ENCODE assay signal across 8 cellular contexts in the genomic region with DNA sequence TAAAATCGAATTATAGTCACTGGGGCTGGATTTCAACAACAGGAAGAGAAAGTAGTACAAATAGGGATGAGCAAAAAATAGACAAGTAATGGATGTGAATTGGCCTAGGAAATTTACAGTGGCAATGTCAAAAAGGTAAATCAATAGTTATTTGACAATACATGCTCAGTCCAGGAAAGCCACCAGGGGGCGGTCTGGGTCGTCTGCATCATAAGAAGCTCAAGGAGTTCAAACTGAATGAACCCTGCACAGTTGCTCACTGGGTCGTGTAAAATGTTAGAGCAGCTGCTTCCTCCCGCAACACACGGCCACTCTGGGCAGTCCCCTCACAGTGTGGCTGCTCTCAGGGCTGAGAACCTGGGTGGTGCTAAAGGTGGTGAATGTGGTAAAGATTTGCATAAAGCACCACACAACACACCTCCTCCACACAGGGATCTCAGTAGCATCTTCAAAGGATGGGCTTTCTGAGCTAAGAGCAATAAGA.
DNase-seq lines count a peak whose midpoint lies in the region; ATAC-seq and TF ChIP-seq lines count a peak whose summit lies in the region.

No MANE protein-coding gene starts in this region.

- no TSS peak for BruUV-seq in Panc1 (replicated peaks; lab: Mats Ljungman, UMichigan)

- H3K27me3 Mint-ChIP-seq in progenitor cell of endocrine pancreas = peaks cover 81% of the 10 kb centered on the region

- no peak overlapping the region for H3K27ac ChIP-seq in Panc1 (ENCODE audit: low read length)

- POLR2A ChIA-PET in Panc1 (lab: Charles Lee) = interaction anchor here (0.6 kb wide), 1 partner anchor 841 kb away, joined by 4 read pairs; no protein-coding TSS in a partner anchor

- ATAC-seq in GM21360 (IDR thresholded peaks at IDR 0.05; ENCODE audit: unreplicated experiment) (peak; percentile 95), Panc1 (peak; percentile 60; the same call in 1 of the 2 replicates)

- H3K4me3 Mint-ChIP-seq in progenitor cell of endocrine pancreas (ENCODE audit: low read depth) = no peak overlapping the region

- no peaks in the 10 kb centered on the region for H3K36me3 ChIP-seq in Panc1 (ENCODE audit: control insufficient read depth, insufficient read depth, low read length)

- H3K9me3 Mint-ChIP-seq in progenitor cell of endocrine pancreas (ENCODE audit: low read depth) = peaks cover 4% of the 10 kb centered on the region

- DNase-seq in DMS153 treated with DMSO at 0.1 percent for 48 hours (lab: John Stamatoyannopoulos, UW; ENCODE audit: unreplicated experiment) (peak; percentile 40), HK-2 (ENCODE audit: unreplicated experiment) (peak; percentile 55), Panc1 (ENCODE audit: low read depth, low spot score) (no peak), activated T-helper 1 cell treated with Interleukin-2 at 50 U/mL for 16 hours (ENCODE audit: low read depth) (peak; percentile 25), germinal center (ENCODE audit: low spot score) (peak; percentile 90), progenitor cell of endocrine pancreas (ENCODE audit: low spot score, unreplicated experiment) (peak; percentile 70), cerebellar nuclear complex (lab: John Stamatoyannopoulos, UW) (no peak)

- H3K9me3 ChIP-seq in Panc1 (ENCODE audit: control insufficient read depth, insufficient read depth, low read depth, low read length) = no peaks in the 10 kb centered on the region

- intact Hi-C loops in Panc1 (cut with micrococcal nuclease; ENCODE audit: unreplicated experiment) = no loop called here

- CTCF ChIA-PET in Panc1 (lab: Charles Lee) = interaction anchor here (0.7 kb wide), 1 partner anchor 10 kb away, joined by 3 read pairs; no protein-coding TSS in a partner anchor

- H3K27ac Mint-ChIP-seq in progenitor cell of endocrine pancreas = no peak overlapping the region

- no peak overlapping the region for H3K4me3 ChIP-seq in Panc1 (ENCODE audit: low read depth in 2 of 2, low read length in 2 of 2)

- peaks cover 7% of the 10 kb centered on the region for H3K4me1 Mint-ChIP-seq in progenitor cell of endocrine pancreas (ENCODE audit: low read depth)

- H3K4me1 ChIP-seq in Panc1 (ENCODE audit: control insufficient read depth, insufficient read depth, low read length) = no peaks in the 10 kb centered on the region; the same call in 1 of the 2 replicates

- in situ Hi-C loops in Panc1 (cut with HindIII; ENCODE audit: low pct_unique_long_range_greater_than_20kb, low sequenced_read_pairs) = no loop called here

- H3K36me3 Mint-ChIP-seq in progenitor cell of endocrine pancreas (ENCODE audit: insufficient read depth) = no peaks in the 10 kb centered on the region

- H3K27me3 ChIP-seq in Panc1 (ENCODE audit: control insufficient read depth, insufficient read depth, low read length) = peaks cover 30% of the 10 kb centered on the region

- peak; percentile 86 for TF ChIP-seq CTCF in Panc1 (IDR thresholded peaks at IDR 0.05)
- peak; percentile 95 for TF ChIP-seq CTCF in progenitor cell of endocrine pancreas (IDR thresholded peaks at IDR 0.05; ENCODE audit: unreplicated experiment)

Comparison
In these comparisons a context has a peak if more than half of its experiments do, and no peak if none do; other contexts are left out.
1. DNase-seq: peak in DMS153 treated with DMSO at 0.1 percent for 48 hours (single experiment), HK-2 (single experiment), activated T-helper 1 cell treated with Interleukin-2 at 50 U/mL for 16 hours (single experiment), germinal center (single experiment) and progenitor cell of endocrine pancreas (single experiment); none in Panc1 (single experiment) and cerebellar nuclear complex (0 of 2).